11 cellular contexts compared by ENCODE assay signal in genomic region chr7:155283565-155284194, GRCh38. TPM values are rescaled to one million over a fixed set of nuclear protein-coding genes. Genes with fewer than 3 reads are reported as not detected.
A peak's percentile ranks its signal among the peaks of the same experiment; 100 is the strongest.
DNase-seq lines count a peak whose midpoint lies in the region; ATAC-seq lines count a peak whose summit lies in the region.
"Had no signal": no experiment of that assay in that cellular context is flagged by ENCODE, and none has a peak within 500 bp of the region (broad histone marks: within the 10 kb centered on the region; RNA-seq: fewer than 3 reads in every experiment).

No MANE protein-coding gene starts in this region.

- H3K27me3 Mint-ChIP-seq in activated T-cell treated with anti-CD3 and anti-CD28 coated beads, Interleukin-2, amount 50 U/mL, for 72 hours (ENCODE audit: low read depth) = peaks cover 11% of the 10 kb centered on the region
- peaks cover 12 to 13% of the 10 kb centered on the region in 2 donors for H3K27me3 Mint-ChIP-seq in CD8-positive, alpha-beta memory T cell

- CTCF ChIA-PET in CD8-positive, alpha-beta memory T cell (lab: Charles Lee) = no interaction called here

- H3K4me3 ChIP-seq in CD8-positive, alpha-beta memory T cell (ENCODE audit: low read length) = no peak overlapping the region
- H3K4me3 ChIP-seq: body of pancreas, left lung had no signal

- peaks cover 3% of the 10 kb centered on the region for H3K4me1 ChIP-seq in CD8-positive, alpha-beta memory T cell (ENCODE audit: insufficient read depth, low read length)
- H3K4me1 ChIP-seq: body of pancreas, left lung had no signal

- peaks cover 73% of the 10 kb centered on the region for H3K4me1 Mint-ChIP-seq in activated T-cell treated with anti-CD3 and anti-CD28 coated beads, Interleukin-2, amount 50 U/mL, for 72 hours (ENCODE audit: low read depth)
- peaks cover 4 to 24% (median 16%) of the 10 kb centered on the region in 3 donors for H3K4me1 Mint-ChIP-seq in CD8-positive, alpha-beta memory T cell

- H3K36me3 Mint-ChIP-seq in activated T-cell treated with anti-CD3 and anti-CD28 coated beads, Interleukin-2, amount 50 U/mL, for 72 hours (ENCODE audit: insufficient read depth in 2 of 2) = no peaks in the 10 kb centered on the region
- H3K36me3 Mint-ChIP-seq in CD8-positive, alpha-beta memory T cell = no peaks in the 10 kb centered on the region

- peak; percentile 40 to 46 for DNase-seq in activated T-cell treated with anti-CD3 and anti-CD28 coated beads, Interleukin-2, amount 50 U/mL, for 72 hours
- no peak for DNase-seq in activated T-cell treated with anti-CD3 and anti-CD28 coated beads, Interleukin-2, amount 50 U/mL, for 1 hour
- DNase-seq in stimulated activated naive CD8-positive, alpha-beta T cell treated with anti-CD3 and anti-CD28 coated beads, Interleukin-15, Interleukin-2, amounts not matched to agents 100 U/mL and 50 U/mL, for 24 hours = no peak
- no peak for DNase-seq in kidney tubule cell (ENCODE audit: low spot score)
- DNase-seq in CD8-positive, alpha-beta memory T cell = no peak
- no peak for DNase-seq in left cardiac atrium
- DNase-seq: activated CD4-positive, alpha-beta T cell treated with anti-CD3 and anti-CD28 coated beads for 1 hour; body of pancreas had no signal

- ATAC-seq in activated T-cell treated with anti-CD3 and anti-CD28 coated beads, Interleukin-2, amount 50 U/mL, for 72 hours (replicated peaks in 1 of 2) = peak; percentile 89 to 91
- peak; percentile 94 for ATAC-seq in HG02588 (IDR thresholded peaks at IDR 0.05; ENCODE audit: unreplicated experiment)
- peak; percentile 86 for ATAC-seq in HG03469 (IDR thresholded peaks at IDR 0.05; ENCODE audit: unreplicated experiment)
- peak; percentile 67 for ATAC-seq in stimulated activated naive CD8-positive, alpha-beta T cell treated with anti-CD3 and anti-CD28 coated beads, Interleukin-15, Interleukin-2, amounts not matched to agents 100 U/mL and 50 U/mL, for 24 hours
- no peak for ATAC-seq in left cardiac atrium
- ATAC-seq: body of pancreas, left lung had no signal

- H3K27me3 ChIP-seq in CD8-positive, alpha-beta memory T cell (ENCODE audit: insufficient read depth, low read length, poor library complexity, severe bottlenecking) = no peaks in the 10 kb centered on the region
- H3K27me3 ChIP-seq: body of pancreas had no signal

- H3K9me3 ChIP-seq in CD8-positive, alpha-beta memory T cell (ENCODE audit: low read length) = no peaks in the 10 kb centered on the region
- H3K9me3 ChIP-seq: body of pancreas, left lung had no signal

- no peak overlapping the region for H3K27ac ChIP-seq in CD8-positive, alpha-beta memory T cell (ENCODE audit: low read depth, low read length)
- H3K27ac ChIP-seq: body of pancreas, left lung had no signal

- H3K27ac Mint-ChIP-seq in activated T-cell treated with anti-CD3 and anti-CD28 coated beads, Interleukin-2, amount 50 U/mL, for 72 hours = no peak overlapping the region
- H3K27ac Mint-ChIP-seq in CD8-positive, alpha-beta memory T cell = no peak overlapping the region

- peak overlapping the region in 1 of 2 donors; percentile 41 for H3K4me3 Mint-ChIP-seq in activated T-cell treated with anti-CD3 and anti-CD28 coated beads, Interleukin-2, amount 50 U/mL, for 72 hours
- no peak overlapping the region for H3K4me3 Mint-ChIP-seq in CD8-positive, alpha-beta memory T cell

- intact Hi-C loops in left cardiac atrium (cut with DNase I) = no loop called here

- POLR2A ChIA-PET in CD8-positive, alpha-beta memory T cell (lab: Charles Lee) = no interaction called here

- H3K36me3 ChIP-seq in CD8-positive, alpha-beta memory T cell (ENCODE audit: insufficient read depth, low read length) = no peaks in the 10 kb centered on the region
- H3K36me3 ChIP-seq: left lung had no signal

- H3K9me3 Mint-ChIP-seq in activated T-cell treated with anti-CD3 and anti-CD28 coated beads, Interleukin-2, amount 50 U/mL, for 72 hours = no peaks in the 10 kb centered on the region
- no peaks in the 10 kb centered on the region for H3K9me3 Mint-ChIP-seq in CD8-positive, alpha-beta memory T cell

RNA-seq across cellular contexts. Expression of gene INSIG1, which starts 14.0 kb away (rescaled TPM):
- 10 to 100 TPM; 36.5 to 46.6 TPM for total RNA-seq in activated T-cell treated with anti-CD3 and anti-CD28 coated beads, Interleukin-2, amount 50 U/mL, for 72 hours
- total RNA-seq in CD8-positive, alpha-beta memory T cell = 10 to 100 TPM; 25.0 to 27.3 TPM
- polyA plus RNA-seq in CD8-positive, alpha-beta memory T cell = 29.5 TPM
- total RNA-seq in left cardiac atrium = 10 to 100 TPM; 37.3 to 42.3 TPM

Comparison
In these comparisons a context has a peak if more than half of its experiments do, and no peak if none do; other contexts are left out.
1. DNase-seq: peak in activated T-cell treated with anti-CD3 and anti-CD28 coated beads, Interleukin-2, amount 50 U/mL, for 72 hours (2 of 2); none in activated T-cell treated with anti-CD3 and anti-CD28 coated beads, Interleukin-2, amount 50 U/mL, for 1 hour (single experiment), stimulated activated naive CD8-positive, alpha-beta T cell treated with anti-CD3 and anti-CD28 coated beads, Interleukin-15, Interleukin-2, amounts not matched to agents 100 U/mL and 50 U/mL, for 24 hours (single experiment), kidney tubule cell (single experiment), CD8-positive, alpha-beta memory T cell (0 of 5) and left cardiac atrium (single experiment).
2. ATAC-seq: peak in activated T-cell treated with anti-CD3 and anti-CD28 coated beads, Interleukin-2, amount 50 U/mL, for 72 hours (2 of 2), HG02588 (single experiment), HG03469 (single experiment) and stimulated activated naive CD8-positive, alpha-beta T cell treated with anti-CD3 and anti-CD28 coated beads, Interleukin-15, Interleukin-2, amounts not matched to agents 100 U/mL and 50 U/mL, for 24 hours (single experiment); none in left cardiac atrium (0 of 2).